In the genomic region with DNA sequence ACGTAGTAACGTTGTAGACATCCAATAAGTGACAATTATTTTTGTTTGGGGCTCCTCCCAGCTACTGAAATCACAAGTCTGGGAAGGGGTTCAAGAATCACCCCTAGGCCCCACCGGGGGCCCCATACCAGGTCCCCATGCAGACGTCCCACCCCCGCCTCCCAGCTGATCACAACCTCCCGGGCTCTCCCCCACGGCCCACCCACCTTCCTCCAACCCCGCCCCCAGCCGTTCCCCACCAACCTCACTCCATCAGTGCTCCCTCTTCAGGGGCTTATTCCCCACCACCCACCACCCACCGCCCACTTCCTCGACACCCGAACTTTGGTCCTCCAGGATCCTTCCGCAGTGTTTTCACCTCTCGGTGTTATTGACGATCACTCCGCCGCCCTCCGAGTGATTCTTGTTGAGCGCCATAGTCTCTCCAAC, we compare ENCODE assay signal across 6 cellular contexts. TPM values are rescaled to one million over a fixed set of nuclear protein-coding genes. Genes with fewer than 3 reads are reported as not detected.
DNase-seq lines count a peak whose midpoint lies in the region; ATAC-seq and TF ChIP-seq lines count a peak whose summit lies in the region.

No MANE protein-coding gene starts in this region.

- no peaks in the 10 kb centered on the region for H3K27me3 ChIP-seq in adrenal gland
- no peaks in the 10 kb centered on the region for H3K27me3 ChIP-seq in muscle layer of colon (ENCODE audit: control insufficient read depth in 1 of 2, insufficient read depth in 2 of 2, low read length in 2 of 2)

- no peaks in the 10 kb centered on the region for H3K9me3 ChIP-seq in adrenal gland (replicated peaks in 1 of 3)
- H3K9me3 ChIP-seq in muscle layer of colon (ENCODE audit: low read length), result no peaks in the 10 kb centered on the region

- no peak for TF ChIP-seq CTCF in GM12865 (IDR thresholded peaks at IDR 0.05; ENCODE audit: insufficient read depth, low read depth, low read length, missing control alignments)
- no peak for TF ChIP-seq CTCF in adrenal gland (IDR thresholded peaks at IDR 0.05)

- WGBS in adrenal gland, 4 donors, result 1 to 3% (median 2%) methylated on average over 12 to 19 of the region's 19 CpGs

- no peak for DNase-seq in GM12865 (ENCODE audit: low read depth)
- peak in 1 of 7 donors; percentile 58 for DNase-seq in adrenal gland
- no peak for DNase-seq in HT-29 (ENCODE audit: low spot score)
- DNase-seq in NCI-H748 treated with DMSO at 0.1 percent for 48 hours (lab: John Stamatoyannopoulos, UW), result no peak

- no peak for ATAC-seq in GM18909 (IDR thresholded peaks at IDR 0.05; ENCODE audit: poor library complexity, unreplicated experiment)

- peak overlapping the region; percentile 96 for H3K9ac ChIP-seq in muscle layer of colon (ENCODE audit: low read length)

- H3K4me1 ChIP-seq in adrenal gland (replicated peaks in 1 of 2) (peaks cover 13 to 39% of the 10 kb centered on the region in 2 donors), muscle layer of colon (ENCODE audit: insufficient read depth, low read length) (peaks cover 41% of the 10 kb centered on the region)

- intact Hi-C loops in adrenal gland (cut with DNase I), result no loop called here

- H3K27ac ChIP-seq in adrenal gland (peak overlapping the region; percentile 91 to 99 (median 97)), muscle layer of colon (ENCODE audit: low read depth, low read length) (peak overlapping the region; percentile 81)

- H3K4me3 ChIP-seq in GM12865 (ENCODE audit: low read depth, low read length), result peak overlapping the region; percentile 77
- H3K4me3 ChIP-seq in adrenal gland, result peak overlapping the region in 3 of 4 donors; percentile 20 to 81 (median 58)
- peak overlapping the region; percentile 38 to 82 for H3K4me3 ChIP-seq in muscle layer of colon (ENCODE audit: low read depth in 1 of 2, low read length in 2 of 2)

- H3K36me3 ChIP-seq in adrenal gland (replicated peaks in 1 of 2) (peaks cover 0 to 21% of the 10 kb centered on the region in 2 donors), muscle layer of colon (ENCODE audit: insufficient read depth, low read length) (peaks cover 16% of the 10 kb centered on the region)

- TF ChIP-seq POLR2A in adrenal gland (IDR thresholded peaks at IDR 0.05), result peak in 1 of 2 donors; percentile 58

RNA-seq across cellular contexts. Expression of a gene that starts 0.2 kb away (rescaled TPM):
- total RNA-seq in adrenal gland, result 100 to 1,000 TPM; 131 to 292 (median 217) TPM
- polyA plus RNA-seq in adrenal gland, result 100 to 1,000 TPM; 205 to 258 (median 258) TPM
- 26.8 and 30.9 TPM in 2 replicates for total RNA-seq in HT-29 (2014; rRNA removed; shearing (Covaris generic))

RNA-seq across cellular contexts. Expression of a gene that starts 10.7 kb away (rescaled TPM):
- total RNA-seq in adrenal gland, result 10 to 100 TPM in 7 of 8 donors, 1 to 10 TPM in 1; 3.0 to 28.1 (median 13.8) TPM
- polyA plus RNA-seq in adrenal gland, result 10 to 100 TPM in 2 of 3 donors, 1 to 10 TPM in 1; 6.6 to 47.5 (median 21.5) TPM
- total RNA-seq in HT-29 (2014; rRNA removed; shearing (Covaris generic)), result 37.5 and 43.5 TPM in 2 replicates

RNA-seq across cellular contexts. Expression of a gene that starts 23.5 kb away (rescaled TPM):
- total RNA-seq in adrenal gland, result 10 to 100 TPM in 7 of 8 donors, 1 to 10 TPM in 1; 6.7 to 66.1 (median 24.5) TPM
- 10 to 100 TPM in 2 of 3 donors, 1 to 10 TPM in 1; 6.0 to 42.5 (median 36.5) TPM for polyA plus RNA-seq in adrenal gland
- 65.7 and 69.5 TPM in 2 replicates for total RNA-seq in HT-29 (2014; rRNA removed; shearing (Covaris generic))

RNA-seq across cellular contexts. Expression of a gene that starts 41.9 kb away (rescaled TPM):
- total RNA-seq in adrenal gland, result 10 to 100 TPM in 7 of 8 donors, 1 to 10 TPM in 1; 7.4 to 46.9 (median 19.3) TPM
- polyA plus RNA-seq in adrenal gland, result 10 to 100 TPM in 1 of 3 donors, 1 to 10 TPM in 2; 4.1 to 16.7 (median 5.0) TPM
- total RNA-seq in HT-29 (2014; rRNA removed; shearing (Covaris generic)), result 20.2 and 29.2 TPM in 2 replicates

RNA-seq across cellular contexts. Expression of a gene that starts 49.8 kb away (rescaled TPM):
- 100 to 1,000 TPM in 4 of 8 donors, 10 to 100 TPM in 4; 36.7 to 153 (median 82.7) TPM for total RNA-seq in adrenal gland
- 100 to 1,000 TPM in 2 of 3 donors, 10 to 100 TPM in 1; 60.3 to 214 (median 187) TPM for polyA plus RNA-seq in adrenal gland
- 85.7 and 92.3 TPM in 2 replicates for total RNA-seq in HT-29 (2014; rRNA removed; shearing (Covaris generic))
